In genomic region chr2:187576906-187577305, GRCh38 we compare ENCODE assay signal across 1 cellular context.
TF ChIP-seq lines count a peak whose summit lies in the region.

No MANE protein-coding gene starts in this region.

TF ChIP-seq in endothelial cell of umbilical vein, 7 proteins besides CTCF, POLR2A, EP300 and RAD21 (continued from another document):
- TF ChIP-seq MAX (IDR thresholded peaks at IDR 0.05; ENCODE audit: insufficient read depth, insufficient read length) (no peak), MYC (IDR thresholded peaks at IDR 0.05; ENCODE audit: low read depth, low read length) (no peak)
